In genomic region chr11:10072142-10072541, GRCh38 we compare ENCODE assay signal across 30 cellular contexts.
A peak's percentile ranks its signal among the peaks of the same experiment; 100 is the strongest.
DNase-seq lines count a peak whose midpoint lies in the region; ATAC-seq and TF ChIP-seq lines count a peak whose summit lies in the region.
"Had no signal": no experiment of that assay in that cellular context is flagged by ENCODE, and none has a peak within 500 bp of the region (broad histone marks: within the 10 kb centered on the region; RNA-seq: fewer than 3 reads in every experiment).

No MANE protein-coding gene starts in this region.

- ATAC-seq in GM18520 (IDR thresholded peaks at IDR 0.05; ENCODE audit: unreplicated experiment) = no peak
- no peak for ATAC-seq in GM19395 (IDR thresholded peaks at IDR 0.05; ENCODE audit: unreplicated experiment)
- ATAC-seq: A549; activated CD8-positive, alpha-beta memory T cell treated with anti-CD3 and anti-CD28 coated beads, Interleukin-2, amount 10 ng/mL, durations not matched to agents 7 days and 5 days; activated T-cell treated with anti-CD3 and anti-CD28 coated beads, Interleukin-2, amount 50 U/mL, for 72 hours; body of pancreas; HCT116; natural killer cell treated with Interleukin-12 subunit alpha and Interleukin-12 subunit beta and Interleukin-15 and Interleukin-18, amount 100 ng/mL, for 72 hours; T-helper 17 cell had no signal

- no peaks in the 10 kb centered on the region for H3K27me3 ChIP-seq in ACC112 (ENCODE audit: insufficient read depth, low read length)
- H3K27me3 ChIP-seq: BE2C, body of pancreas, ovary, Peyer's patch, stomach, thyroid gland, uterus had no signal

- no peak overlapping the region for H3K4me3 ChIP-seq in ACC112 (ENCODE audit: low read depth, low read length)
- H3K4me3 ChIP-seq in cardiac fibroblast (replicated peaks in 1 of 2; ENCODE audit: low read depth in 2 of 2, low read length in 2 of 2) = no peak overlapping the region
- H3K4me3 ChIP-seq: A549, body of pancreas, lung, ovary, Peyer's patch, stomach, thyroid gland, uterus had no signal

- H3K4me1 ChIP-seq in ACC112 (ENCODE audit: control insufficient read depth, insufficient read depth, low read length, unreplicated experiment) = peaks cover 12% of the 10 kb centered on the region
- H3K4me1 ChIP-seq: BE2C, body of pancreas, Peyer's patch, uterus had no signal

- no peak overlapping the region for H2AFZ ChIP-seq in ACC112 (ENCODE audit: low read length, unreplicated experiment)

- DNase-seq in HCEC 1CT (peak; percentile 76), cardiac fibroblast (ENCODE audit: low read depth in 2 of 2) (peak; percentile 25 to 65), iris pigment epithelial cell (ENCODE audit: low read depth) (peak; percentile 84), amygdala (lab: John Stamatoyannopoulos, UW) (no peak), kidney glomerular epithelial cell (lab: John Stamatoyannopoulos, UW) (no peak)
- DNase-seq: activated CD8-positive, alpha-beta memory T cell treated with anti-CD3 and anti-CD28 coated beads, Interleukin-2, amount 10 ng/mL, durations not matched to agents 7 days and 5 days; activated T-cell treated with anti-CD3 and anti-CD28 coated beads, Interleukin-2, amount 50 U/mL, for 72 hours; BE2C; body of pancreas; DMS 273 treated with DMSO at 0.1 percent for 48 hours; head of caudate nucleus; NCI-H146; NCI-H2107; NCI-H748 treated with DMSO at 0.1 percent for 48 hours; ovary; Peyer's patch; SHP77; small intestine; stimulated activated CD4-positive, alpha-beta T cell treated with anti-CD3 and anti-CD28 coated beads, Interleukin-2, amount 100 ng/mL, for 24 hours; stomach; T-helper 17 cell; thyroid gland; uterus had no signal

- TF ChIP-seq CTCF in cardiac fibroblast (IDR thresholded peaks at IDR 0.05; ENCODE audit: low read depth, low read length) = no peak

- peak overlapping the region; percentile 49 for H3K27ac ChIP-seq in ACC112 (ENCODE audit: low read depth, low read length)
- H3K27ac ChIP-seq: A549, body of pancreas, ovary, Peyer's patch, stomach, thyroid gland, uterus had no signal

- H3K79me2 ChIP-seq in ACC112 (ENCODE audit: control insufficient read depth, insufficient read depth, low read length, unreplicated experiment) = peaks cover 7% of the 10 kb centered on the region

- H3K36me3 ChIP-seq in ACC112 (ENCODE audit: insufficient read depth, low read length) = no peaks in the 10 kb centered on the region
- H3K36me3 ChIP-seq: BE2C, ovary, Peyer's patch, stomach, thyroid gland, uterus had no signal

Comparison
In these comparisons a context has a peak if more than half of its experiments do, and no peak if none do; other contexts are left out.
1. DNase-seq: peak in HCEC 1CT (single experiment), cardiac fibroblast (2 of 2) and iris pigment epithelial cell (single experiment); none in amygdala (0 of 56) and kidney glomerular epithelial cell (single experiment).